In the genomic region with DNA sequence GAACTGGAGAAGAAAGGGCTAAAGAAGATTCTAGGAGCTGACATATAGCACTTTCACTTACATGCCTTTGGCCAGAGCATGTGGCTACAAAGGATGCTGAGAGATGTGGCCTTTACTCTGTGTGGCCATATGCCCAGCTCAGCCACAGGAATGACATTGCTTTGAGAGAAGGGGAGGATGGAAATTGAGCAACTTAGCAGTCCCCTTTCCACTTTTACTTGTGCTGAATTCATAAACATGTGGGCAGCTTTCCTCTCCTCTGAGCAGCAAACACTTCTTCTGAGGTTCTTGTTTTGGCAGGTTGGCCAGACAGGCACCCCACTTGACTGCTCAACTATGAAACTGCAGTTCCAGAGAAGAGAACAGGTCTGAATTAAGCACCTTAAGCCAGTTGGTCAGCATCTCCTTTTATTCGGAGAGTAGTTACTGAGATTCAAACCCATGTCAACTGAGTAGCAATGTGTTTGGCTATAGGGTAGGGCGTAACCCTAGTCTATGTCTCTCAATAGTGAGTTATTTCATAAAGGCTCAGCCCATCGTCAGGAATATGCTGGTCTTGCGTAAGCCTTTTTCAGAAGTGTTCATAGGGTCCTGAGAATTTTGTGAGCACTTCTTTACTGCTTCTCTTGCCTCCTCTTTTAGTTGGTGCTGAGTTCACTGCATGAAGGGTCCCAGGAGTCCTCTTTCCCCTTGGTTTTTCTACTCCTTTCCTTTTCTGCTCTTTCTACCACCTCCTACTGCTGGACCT, we compare ENCODE assay signal across 11 cellular contexts.
DNase-seq lines count a peak whose midpoint lies in the region; ATAC-seq and TF ChIP-seq lines count a peak whose summit lies in the region.
"Had no signal": no experiment of that assay in that cellular context is flagged by ENCODE, and none has a peak within 500 bp of the region (broad histone marks: within the 10 kb centered on the region; RNA-seq: fewer than 3 reads in every experiment).

No MANE protein-coding gene starts in this region.

- H3K4me3 ChIP-seq in MM.1S (ENCODE audit: low read length) (no peak overlapping the region), coronary artery (no peak overlapping the region)
- H3K4me3 ChIP-seq: dorsolateral prefrontal cortex had no signal

- no peak overlapping the region for H3K4me2 ChIP-seq in MM.1S (ENCODE audit: low read depth, low read length)

- H3K36me3 ChIP-seq in MM.1S (replicated peaks; ENCODE audit: insufficient read depth, low read length) = no peaks in the 10 kb centered on the region

- no peak for ATAC-seq in T-cell (replicated peaks in 1 of 4)

- H3K9me3 ChIP-seq in MM.1S (replicated peaks; ENCODE audit: insufficient read depth, low read length) = no peaks in the 10 kb centered on the region

- H3K27me3 Mint-ChIP-seq in Calu3 (ENCODE audit: unreplicated experiment) (no peaks in the 10 kb centered on the region), T-cell (peaks cover 0 to 5% of the 10 kb centered on the region in 2 donors)

- H3K4me1 Mint-ChIP-seq in Calu3 (ENCODE audit: low read depth, unreplicated experiment) (no peaks in the 10 kb centered on the region), T-cell (peaks cover 16 to 26% (median 22%) of the 10 kb centered on the region in 3 donors)

- DNase-seq in H4 (ENCODE audit: low spot score) (peak; percentile 82), MM.1S (peak; percentile 48), lung microvascular endothelial cell (ENCODE audit: low read depth in 2 of 2) (peak; percentile 19 to 37), coronary artery (ENCODE audit: low spot score) (no peak), Calu3 (no peak), T-cell (no peak), NCI-H1417 (lab: John Stamatoyannopoulos, UW) (no peak)
- DNase-seq: activated CD4-positive, CD25-positive, alpha-beta regulatory T cell; dorsolateral prefrontal cortex; NCI-H2029 treated with DMSO at 0.1 percent for 48 hours had no signal

- no peaks in the 10 kb centered on the region for H4K20me1 ChIP-seq in MM.1S (ENCODE audit: insufficient read depth, low read length)

- CTCF ChIA-PET in Calu3 (lab: Charles Lee) (no interaction called here), T-cell (lab: Charles Lee) (interaction anchor here in 1 of 2 donors (0.7 kb wide), 1 partner anchor 33 kb away, joined by 4 read pairs; no protein-coding TSS in a partner anchor)

- peak overlapping the region; percentile 0; the same call in 1 of the 2 replicates for H3K27ac ChIP-seq in MM.1S (ENCODE audit: low read length)
- no peak overlapping the region for H3K27ac ChIP-seq in coronary artery

- H3K4me3 Mint-ChIP-seq in Calu3 (ENCODE audit: low read depth, unreplicated experiment) = no peak overlapping the region
- no peak overlapping the region for H3K4me3 Mint-ChIP-seq in T-cell

- H3F3A ChIP-seq in MM.1S (ENCODE audit: insufficient read depth, low read length) = peaks cover 38% of the 10 kb centered on the region

- no peak overlapping the region for H3K27ac Mint-ChIP-seq in Calu3 (ENCODE audit: unreplicated experiment)
- H3K27ac Mint-ChIP-seq in T-cell = peak overlapping the region in 1 of 2 donors; percentile 12

- H3K9me2 ChIP-seq in MM.1S (replicated peaks; ENCODE audit: insufficient read depth, low read length) = no peaks in the 10 kb centered on the region

- H2AFZ ChIP-seq in MM.1S (ENCODE audit: low read length) = 0 out of 2 replicates have a peak overlapping the region, but pooled peaks have one; percentile 1

- no peaks in the 10 kb centered on the region for H3K9me3 Mint-ChIP-seq in Calu3 (ENCODE audit: low read depth, unreplicated experiment)
- no peaks in the 10 kb centered on the region for H3K9me3 Mint-ChIP-seq in T-cell

- peaks cover 68% of the 10 kb centered on the region for H3K4me1 ChIP-seq in MM.1S (ENCODE audit: low read length)

- peak; percentile 18 for TF ChIP-seq POLR2A in GM15510 (IDR thresholded peaks at IDR 0.05; ENCODE audit: borderline replicate concordance, extremely low read depth, insufficient read length)

- POLR2A ChIA-PET in T-cell (lab: Charles Lee) = no interaction called here

- no peak overlapping the region for H3K9ac ChIP-seq in MM.1S (ENCODE audit: low read length)

- no TSS peak for BruUV-seq in Calu3 (replicated peaks; lab: Mats Ljungman, UMichigan)

- H3K27me3 ChIP-seq in MM.1S (replicated peaks; ENCODE audit: insufficient read depth, low read length) = no peaks in the 10 kb centered on the region
- H3K27me3 ChIP-seq: dorsolateral prefrontal cortex had no signal

- intact Hi-C loops in Calu3 (cut with micrococcal nuclease; ENCODE audit: unreplicated experiment) = no loop called here

- peaks cover 4% of the 10 kb centered on the region; the same call in 1 of the 2 replicates for H3K79me2 ChIP-seq in MM.1S (ENCODE audit: low read length)

- no peaks in the 10 kb centered on the region for H3K36me3 Mint-ChIP-seq in Calu3 (ENCODE audit: insufficient read depth, unreplicated experiment)
- H3K36me3 Mint-ChIP-seq in T-cell = no peaks in the 10 kb centered on the region

- TF ChIP-seq CTCF in MM.1S (IDR thresholded peaks at IDR 0.05; ENCODE audit: low read length) (no peak), coronary artery (IDR thresholded peaks at IDR 0.05) (no peak), Calu3 (IDR thresholded peaks at IDR 0.05; ENCODE audit: unreplicated experiment) (no peak)

Comparison
In these comparisons a context has a peak if more than half of its experiments do, and no peak if none do; other contexts are left out.
1. DNase-seq: peak in H4 (single experiment), MM.1S (single experiment) and lung microvascular endothelial cell (2 of 2); none in coronary artery (single experiment), Calu3 (single experiment), T-cell (0 of 34) and NCI-H1417 (0 of 3).